In the genomic region with DNA sequence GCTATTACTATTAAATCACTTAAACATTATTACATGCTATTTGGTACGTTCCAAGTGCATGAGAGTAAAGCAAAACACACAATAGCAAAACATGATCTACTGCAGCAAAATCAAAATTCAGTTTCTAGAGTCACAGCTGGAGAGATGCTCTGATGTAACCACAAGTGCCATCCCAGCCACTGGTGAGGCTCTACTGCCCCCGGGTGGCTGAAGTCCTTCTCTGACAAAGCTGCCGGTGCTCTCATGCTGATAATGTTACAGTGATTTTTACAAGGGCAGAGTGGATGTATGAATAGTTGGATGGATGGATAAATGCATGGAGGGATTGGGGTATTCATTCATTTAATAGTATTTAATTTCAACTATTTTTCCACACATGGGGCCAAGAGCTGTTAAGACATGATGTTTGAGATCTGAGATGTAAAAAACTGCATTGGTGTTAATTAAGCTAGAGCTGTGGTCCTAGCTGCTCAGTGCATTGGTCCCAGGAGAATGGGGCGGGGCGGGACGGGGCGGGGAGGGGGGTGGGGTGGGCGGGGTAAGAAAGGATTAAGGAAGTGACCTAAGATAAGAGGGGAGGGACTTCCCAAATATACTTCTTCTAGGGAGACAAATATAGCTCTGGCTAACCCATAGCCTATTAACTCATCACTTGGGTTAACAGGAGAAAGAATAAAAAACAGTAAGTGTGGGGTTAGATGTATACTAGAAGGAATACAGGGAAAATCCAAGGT, we compare ENCODE assay signal across 8 cellular contexts. TPM values are rescaled to one million over a fixed set of nuclear protein-coding genes. Genes with fewer than 3 reads are reported as not detected.
DNase-seq lines count a peak whose midpoint lies in the region; ATAC-seq and TF ChIP-seq lines count a peak whose summit lies in the region.

No MANE protein-coding gene starts in this region.

- intact Hi-C loops in transverse colon (cut with DNase I; ENCODE audit: low total_unique reads), result no loop called here

- H3K9me3 ChIP-seq in transverse colon, result no peaks in the 10 kb centered on the region

- peak; percentile 66 for ATAC-seq in activated T-helper 17 cell treated with anti-CD3 and anti-CD28 coated beads, Interleukin-2, amount 50 U/mL, for 72 hours (replicated peaks)
- no peak for ATAC-seq in HG02610 (IDR thresholded peaks at IDR 0.05; ENCODE audit: unreplicated experiment)

- H3K4me1 ChIP-seq in transverse colon, result no peaks in the 10 kb centered on the region

- no peak overlapping the region for H3K27ac ChIP-seq in RWPE1
- H3K27ac ChIP-seq in transverse colon, result no peak overlapping the region

- no peaks in the 10 kb centered on the region for H3K27me3 ChIP-seq in transverse colon

- H3K4me1 Mint-ChIP-seq in activated T-helper 17 cell treated with anti-CD3 and anti-CD28 coated beads, Interleukin-2, amount 50 U/mL, for 72 hours, result no peaks in the 10 kb centered on the region

- CTCF ChIA-PET in RWPE1 (lab: Yijun Ruan, JAX), result interaction anchor here (0.5 to 1.6 kb wide), 41 partner anchors 9 to 1632 kb away, joined by 3 to 13 read pairs (median 3); no protein-coding TSS in a partner anchor

- in situ Hi-C loops in transverse colon (cut with MboI; ENCODE audit: low pct_ligation_motif_present in 1 of 4, low pct_unique_long_range_greater_than_20kb in 1 of 4, low sequenced_read_pairs in 3 of 4), result no loop called here

- H3K9me3 Mint-ChIP-seq in activated T-helper 17 cell treated with anti-CD3 and anti-CD28 coated beads, Interleukin-2, amount 50 U/mL, for 72 hours, result no peaks in the 10 kb centered on the region

- TF ChIP-seq EP300 in transverse colon (IDR thresholded peaks at IDR 0.05; ENCODE audit: low read depth), result no peak

- WGBS in transverse colon (ENCODE audit: low coverage in 1 of 2), 2 donors, result 1 to 3% methylated on average over 8 of the region's 8 CpGs

- TF ChIP-seq CTCF in RWPE1 (conservative IDR thresholded peaks at IDR 0.05; ENCODE audit: low read depth) (peak; percentile 95), foreskin fibroblast (IDR thresholded peaks at IDR 0.05; ENCODE audit: low read depth, low read length) (peak; percentile 93), transverse colon (IDR thresholded peaks at IDR 0.05) (peak; percentile 57 to 71 (median 66))

- H3K4me3 ChIP-seq in foreskin fibroblast (ENCODE audit: low read depth in 1 of 2, low read length in 2 of 2) (no peak overlapping the region), transverse colon (no peak overlapping the region)

- H3K4me3 Mint-ChIP-seq in activated T-helper 17 cell treated with anti-CD3 and anti-CD28 coated beads, Interleukin-2, amount 50 U/mL, for 72 hours, result no peak overlapping the region

- DNase-seq in Daoy (ENCODE audit: low read depth), result peak; percentile 75
- DNase-seq in M059J (ENCODE audit: low read depth), result peak; percentile 66
- peak; percentile 87 for DNase-seq in RWPE1 (ENCODE audit: low spot score)
- peak; percentile 59 to 87 for DNase-seq in foreskin fibroblast
- DNase-seq in occipital lobe (lab: John Stamatoyannopoulos, UW), result peak; percentile 60
- DNase-seq in transverse colon, result peak; percentile 68

- H3K36me3 Mint-ChIP-seq in activated T-helper 17 cell treated with anti-CD3 and anti-CD28 coated beads, Interleukin-2, amount 50 U/mL, for 72 hours (ENCODE audit: low read depth), result no peaks in the 10 kb centered on the region

- TF ChIP-seq POLR2A in transverse colon (IDR thresholded peaks at IDR 0.05), result no peak

- POLR2A ChIA-PET in RWPE1 (lab: Yijun Ruan, JAX; ENCODE audit: low non-redundant PET), result no interaction called here

- no peak overlapping the region for H3K27ac Mint-ChIP-seq in activated T-helper 17 cell treated with anti-CD3 and anti-CD28 coated beads, Interleukin-2, amount 50 U/mL, for 72 hours

- peaks cover 19% of the 10 kb centered on the region for H3K27me3 Mint-ChIP-seq in activated T-helper 17 cell treated with anti-CD3 and anti-CD28 coated beads, Interleukin-2, amount 50 U/mL, for 72 hours

- no peaks in the 10 kb centered on the region for H3K36me3 ChIP-seq in transverse colon

RNA-seq across cellular contexts. Expression of gene SPESP1, which starts 5.3 kb away (rescaled TPM):
- total RNA-seq in Daoy (2014; rRNA removed; shearing (Covaris generic)), result not detected in 2 replicates
- not detected in 2 replicates for total RNA-seq in M059J (2014; rRNA removed; shearing (Covaris generic))
- 1 to 10 TPM in 1 of 2 donors, under 1 TPM in 1; 0.86 to 1.1 TPM for total RNA-seq in activated T-helper 17 cell treated with anti-CD3 and anti-CD28 coated beads, Interleukin-2, amount 50 U/mL, for 72 hours
- total RNA-seq in occipital lobe (0.16 TPM), transverse colon (1 to 10 TPM in 2 of 4 donors, not detected in 2; 1.5 to 2.5 TPM)
